25 cellular contexts compared by ENCODE assay signal in genomic region chr13:76836311-76836710, GRCh38. TPM values are rescaled to one million over a fixed set of nuclear protein-coding genes. Genes with fewer than 3 reads are reported as not detected.
DNase-seq lines count a peak whose midpoint lies in the region; FAIRE-seq and TF ChIP-seq lines count a peak whose summit lies in the region.
"Had no signal": no experiment of that assay in that cellular context is flagged by ENCODE, and none has a peak within 500 bp of the region (broad histone marks: within the 10 kb centered on the region; RNA-seq: fewer than 3 reads in every experiment).

No MANE protein-coding gene starts in this region.

- peaks cover 8% of the 10 kb centered on the region for H3K4me1 ChIP-seq in astrocyte (ENCODE audit: insufficient read depth, low read length)
- H3K4me1 ChIP-seq: colonic mucosa had no signal

- no peak overlapping the region for H3K27ac ChIP-seq in astrocyte (ENCODE audit: low read depth, low read length)
- H3K27ac ChIP-seq: colonic mucosa, esophagus muscularis mucosa, prostate gland, RWPE1 had no signal

- H3K36me3 Mint-ChIP-seq in activated CD4-positive, alpha-beta T cell treated with anti-CD3 and anti-CD28 coated beads, Interleukin-2, amount 10 ng/mL, durations not matched to agents 24 days and 14 days (ENCODE audit: low read depth): no peaks in the 10 kb centered on the region
- no peaks in the 10 kb centered on the region for H3K36me3 Mint-ChIP-seq in astrocyte (ENCODE audit: low read depth, unreplicated experiment)
- H3K36me3 Mint-ChIP-seq: activated naive CD8-positive, alpha-beta T cell treated with anti-CD3 and anti-CD28 coated beads, Interleukin-2, amount 10 ng/mL, durations not matched to agents 7 days and 5 days; CD8-positive, alpha-beta memory T cell had no signal

- H3K27me3 Mint-ChIP-seq in activated CD4-positive, alpha-beta T cell treated with anti-CD3 and anti-CD28 coated beads, Interleukin-2, amount 10 ng/mL, durations not matched to agents 24 days and 14 days: peaks cover 4% of the 10 kb centered on the region
- peaks cover 3% of the 10 kb centered on the region for H3K27me3 Mint-ChIP-seq in astrocyte (ENCODE audit: low read depth, unreplicated experiment)

- H3K4me2 ChIP-seq in astrocyte (ENCODE audit: low read length): peak overlapping the region; percentile 32

- H3K4me1 Mint-ChIP-seq in activated CD4-positive, alpha-beta T cell treated with anti-CD3 and anti-CD28 coated beads, Interleukin-2, amount 10 ng/mL, durations not matched to agents 24 days and 14 days: no peaks in the 10 kb centered on the region
- H3K4me1 Mint-ChIP-seq in astrocyte (ENCODE audit: low read depth, unreplicated experiment): peaks cover 8% of the 10 kb centered on the region
- H3K4me1 Mint-ChIP-seq: activated naive CD8-positive, alpha-beta T cell treated with anti-CD3 and anti-CD28 coated beads, Interleukin-2, amount 10 ng/mL, durations not matched to agents 7 days and 5 days; B cell; CD8-positive, alpha-beta memory T cell had no signal

- intact Hi-C loops in activated CD4-positive, alpha-beta T cell treated with anti-CD3 and anti-CD28 coated beads, Interleukin-2, amount 10 ng/mL, durations not matched to agents 24 days and 14 days (cut with micrococcal nuclease): no loop called here
- intact Hi-C loops in posterior vena cava (cut with DNase I): no loop called here

- H3K27ac Mint-ChIP-seq in activated CD4-positive, alpha-beta T cell treated with anti-CD3 and anti-CD28 coated beads, Interleukin-2, amount 10 ng/mL, durations not matched to agents 24 days and 14 days: no peak overlapping the region
- H3K27ac Mint-ChIP-seq in astrocyte (ENCODE audit: unreplicated experiment): no peak overlapping the region
- H3K27ac Mint-ChIP-seq: activated CD8-positive, alpha-beta T cell treated with anti-CD3 and anti-CD28 coated beads for 36 hours; activated naive CD8-positive, alpha-beta T cell treated with anti-CD3 and anti-CD28 coated beads, Interleukin-2, amount 10 ng/mL, durations not matched to agents 7 days and 5 days; B cell; CD8-positive, alpha-beta memory T cell had no signal

- H3K9me3 Mint-ChIP-seq in activated CD4-positive, alpha-beta T cell treated with anti-CD3 and anti-CD28 coated beads, Interleukin-2, amount 10 ng/mL, durations not matched to agents 24 days and 14 days: no peaks in the 10 kb centered on the region
- no peaks in the 10 kb centered on the region for H3K9me3 Mint-ChIP-seq in astrocyte (ENCODE audit: unreplicated experiment)
- H3K9me3 Mint-ChIP-seq: activated CD8-positive, alpha-beta T cell treated with anti-CD3 and anti-CD28 coated beads for 36 hours; activated naive CD8-positive, alpha-beta T cell treated with anti-CD3 and anti-CD28 coated beads, Interleukin-2, amount 10 ng/mL, durations not matched to agents 7 days and 5 days; CD8-positive, alpha-beta memory T cell had no signal

- no peaks in the 10 kb centered on the region for H3K79me2 ChIP-seq in astrocyte (ENCODE audit: insufficient read depth, low read length)

- H3K27me3 ChIP-seq in astrocyte (ENCODE audit: insufficient read depth, low read length): no peaks in the 10 kb centered on the region
- H3K27me3 ChIP-seq: colonic mucosa, esophagus muscularis mucosa, transverse colon had no signal

- no peaks in the 10 kb centered on the region for H3K36me3 ChIP-seq in astrocyte (ENCODE audit: insufficient read depth, low read length)
- H3K36me3 ChIP-seq: colonic mucosa, esophagus muscularis mucosa, prostate gland, transverse colon had no signal

- peak; percentile 31 for DNase-seq in activated CD4-positive, alpha-beta T cell treated with anti-CD3 and anti-CD28 coated beads, Interleukin-2, amount 10 ng/mL, durations not matched to agents 24 days and 14 days
- DNase-seq in activated CD4-positive, alpha-beta T cell treated with anti-CD3 and anti-CD28 coated beads, Interleukin-2, amount 50 U/mL, for 48 hours: no peak
- DNase-seq in astrocyte (ENCODE audit: low read depth) (peak; percentile 73), glomerular visceral epithelial cell (ENCODE audit: extremely low spot score) (peak; percentile 40), activated gamma-delta T cell (lab: John Stamatoyannopoulos, UW) (no peak), cerebellar cortex (ENCODE audit: low spot score) (no peak), posterior vena cava (ENCODE audit: low spot score) (no peak), Ammon's horn (ENCODE audit: low spot score) (no peak)
- DNase-seq: activated CD8-positive, alpha-beta T cell treated with anti-CD3 and anti-CD28 coated beads for 36 hours; activated effector memory CD4-positive, alpha-beta T cell treated with Interleukin-2 at 50 U/mL for 16 hours; activated naive CD8-positive, alpha-beta T cell treated with anti-CD3 and anti-CD28 coated beads, Interleukin-2, amount 10 ng/mL, durations not matched to agents 7 days and 5 days; activated T-cell treated with anti-CD3 and anti-CD28 coated beads for 4 hours; CD8-positive, alpha-beta memory T cell; colonic mucosa; DMS153; GOT3; mammary epithelial cell; MM.1S; stimulated activated CD8-positive, alpha-beta memory T cell treated with anti-CD3 and anti-CD28 coated beads, Interleukin-4, amount 100 ng/mL, for 48 hours; T1000; transverse colon had no signal

- H3K9me3 ChIP-seq in astrocyte (ENCODE audit: insufficient read depth, low read depth, low read length): no peaks in the 10 kb centered on the region
- H3K9me3 ChIP-seq: colonic mucosa, esophagus muscularis mucosa, prostate gland, transverse colon had no signal

- no peak overlapping the region for H3K4me3 Mint-ChIP-seq in activated CD4-positive, alpha-beta T cell treated with anti-CD3 and anti-CD28 coated beads, Interleukin-2, amount 10 ng/mL, durations not matched to agents 24 days and 14 days
- no peak overlapping the region for H3K4me3 Mint-ChIP-seq in astrocyte (ENCODE audit: unreplicated experiment)
- H3K4me3 Mint-ChIP-seq: activated CD8-positive, alpha-beta T cell treated with anti-CD3 and anti-CD28 coated beads for 36 hours; activated naive CD8-positive, alpha-beta T cell treated with anti-CD3 and anti-CD28 coated beads, Interleukin-2, amount 10 ng/mL, durations not matched to agents 7 days and 5 days; B cell; CD8-positive, alpha-beta memory T cell had no signal

- no peak for TF ChIP-seq CTCF in astrocyte (IDR thresholded peaks at IDR 0.05; ENCODE audit: insufficient read depth, low read depth, low read length)

- peak; percentile 54 for FAIRE-seq in astrocyte (lab: Jason Lieb, UNC)

- no peak overlapping the region for H3K9ac ChIP-seq in astrocyte (ENCODE audit: low read length)

- no peak overlapping the region for H2AFZ ChIP-seq in astrocyte (ENCODE audit: low read depth, low read length)

- no peak overlapping the region for H3K4me3 ChIP-seq in astrocyte (ENCODE audit: insufficient read depth, low read depth, low read length)
- H3K4me3 ChIP-seq: colonic mucosa, esophagus muscularis mucosa, prostate gland, transverse colon had no signal

- H4K20me1 ChIP-seq in astrocyte (ENCODE audit: insufficient read depth, low read length): no peaks in the 10 kb centered on the region

RNA-seq across cellular contexts. Expression of gene KCTD12, which starts 49.9 kb away (rescaled TPM):
- 11.8 and 12.9 TPM in 2 replicates for total RNA-seq in activated CD4-positive, alpha-beta T cell treated with anti-CD3 and anti-CD28 coated beads, Interleukin-2, amount 10 ng/mL, durations not matched to agents 24 days and 14 days
- 13.0 and 13.7 TPM in 2 replicates for total RNA-seq in astrocyte
- 100 to 1,000 TPM; 103 to 112 TPM for total RNA-seq in posterior vena cava

Comparison
In these comparisons a context has a peak if more than half of its experiments do, and no peak if none do; other contexts are left out.
1. DNase-seq: peak in activated CD4-positive, alpha-beta T cell treated with anti-CD3 and anti-CD28 coated beads, Interleukin-2, amount 10 ng/mL, durations not matched to agents 24 days and 14 days (single experiment), astrocyte (single experiment) and glomerular visceral epithelial cell (single experiment); none in activated CD4-positive, alpha-beta T cell treated with anti-CD3 and anti-CD28 coated beads, Interleukin-2, amount 50 U/mL, for 48 hours (0 of 2), activated gamma-delta T cell (single experiment), cerebellar cortex (single experiment), posterior vena cava (single experiment) and Ammon's horn (single experiment).